In the genomic region with DNA sequence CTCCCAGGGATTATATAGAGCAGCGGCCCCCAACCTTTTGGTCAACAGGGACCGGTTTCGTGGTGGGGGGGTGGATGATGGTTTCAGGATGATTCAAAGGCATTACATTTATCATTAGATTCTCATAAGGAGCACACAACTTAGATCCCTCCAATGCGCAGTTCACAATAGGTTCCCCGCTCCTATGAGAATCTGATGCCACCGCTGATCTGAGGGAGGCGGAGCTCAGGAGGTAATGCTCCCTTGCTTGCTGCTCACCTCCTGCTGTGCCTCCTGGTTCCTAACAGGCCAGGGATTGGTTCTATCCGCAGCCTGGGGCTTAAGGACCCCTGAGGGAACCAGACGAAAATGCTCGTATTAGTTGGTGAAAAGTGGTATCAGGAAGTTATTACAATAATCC, we compare ENCODE assay signal across 8 cellular contexts. TPM values are rescaled to one million over a fixed set of nuclear protein-coding genes. Genes with fewer than 3 reads are reported as not detected.
DNase-seq lines count a peak whose midpoint lies in the region; ATAC-seq and TF ChIP-seq lines count a peak whose summit lies in the region.

No MANE protein-coding gene starts in this region.

- no peak overlapping the region for H3K4me3 Mint-ChIP-seq in CD8-positive, alpha-beta T cell
- H3K4me3 Mint-ChIP-seq in activated T-helper 2 cell treated with anti-CD3 and anti-CD28 coated beads, Interferon-gamma antibody, Interleukin-2, Interleukin-4, amounts not matched to agents 10 μg/mL and 5 μg/mL and 100 μg/mL, durations not matched to agents 14 hours and 24 hours and 36 hours (ENCODE audit: low read depth) = no peak overlapping the region

- TF ChIP-seq EP300 in Ishikawa (IDR thresholded peaks at IDR 0.05; ENCODE audit: borderline replicate concordance) = no peak

- POLR2A ChIA-PET in CD8-positive, alpha-beta T cell (lab: Charles Lee) = interaction anchor here (1.0 kb wide), 1 partner anchor 1926 kb away, joined by 4 read pairs; a partner anchor contains a TSS

- peak overlapping the region; percentile 74 for H3K4me3 ChIP-seq in CD8-positive, alpha-beta T cell (ENCODE audit: low read depth, low read length)
- H3K4me3 ChIP-seq in NT2/D1 (ENCODE audit: insufficient read length, low read depth) (peak overlapping the region; percentile 90), right cardiac atrium (ENCODE audit: low read length) (peak overlapping the region; percentile 73), skeletal muscle satellite cell (ENCODE audit: low read length) (peak overlapping the region; percentile 87)

- peaks cover 20% of the 10 kb centered on the region for H3K4me1 Mint-ChIP-seq in CD8-positive, alpha-beta T cell (ENCODE audit: low read depth)
- H3K4me1 Mint-ChIP-seq in activated T-helper 2 cell treated with anti-CD3 and anti-CD28 coated beads, Interferon-gamma antibody, Interleukin-2, Interleukin-4, amounts not matched to agents 10 μg/mL and 5 μg/mL and 100 μg/mL, durations not matched to agents 14 hours and 24 hours and 36 hours (ENCODE audit: low read depth) = peaks cover 20% of the 10 kb centered on the region

- peaks cover 35% of the 10 kb centered on the region for H3K36me3 Mint-ChIP-seq in CD8-positive, alpha-beta T cell
- peaks cover 51% of the 10 kb centered on the region for H3K36me3 Mint-ChIP-seq in activated T-helper 2 cell treated with anti-CD3 and anti-CD28 coated beads, Interferon-gamma antibody, Interleukin-2, Interleukin-4, amounts not matched to agents 10 μg/mL and 5 μg/mL and 100 μg/mL, durations not matched to agents 14 hours and 24 hours and 36 hours (ENCODE audit: low read depth)

- H3K9ac ChIP-seq in NT2/D1 (ENCODE audit: insufficient read length, low read depth) (peak overlapping the region; percentile 92), skeletal muscle satellite cell (ENCODE audit: low read depth, low read length) (peak overlapping the region; percentile 89)

- no peak overlapping the region for H3K27ac Mint-ChIP-seq in CD8-positive, alpha-beta T cell
- no peak overlapping the region for H3K27ac Mint-ChIP-seq in activated T-helper 2 cell treated with anti-CD3 and anti-CD28 coated beads, Interferon-gamma antibody, Interleukin-2, Interleukin-4, amounts not matched to agents 10 μg/mL and 5 μg/mL and 100 μg/mL, durations not matched to agents 14 hours and 24 hours and 36 hours

- H3K9me3 Mint-ChIP-seq in CD8-positive, alpha-beta T cell = peaks cover 5% of the 10 kb centered on the region
- H3K9me3 Mint-ChIP-seq in activated T-helper 2 cell treated with anti-CD3 and anti-CD28 coated beads, Interferon-gamma antibody, Interleukin-2, Interleukin-4, amounts not matched to agents 10 μg/mL and 5 μg/mL and 100 μg/mL, durations not matched to agents 14 hours and 24 hours and 36 hours = peaks cover 25% of the 10 kb centered on the region

- no peak overlapping the region for H3K27ac ChIP-seq in CD8-positive, alpha-beta T cell (ENCODE audit: low read depth, low read length)
- peak overlapping the region; percentile 47 for H3K27ac ChIP-seq in right cardiac atrium (ENCODE audit: low read length)

- H3K9me3 ChIP-seq in CD8-positive, alpha-beta T cell (ENCODE audit: low read length) = peaks cover 9% of the 10 kb centered on the region
- peaks cover 43% of the 10 kb centered on the region for H3K9me3 ChIP-seq in NT2/D1 (ENCODE audit: insufficient read depth, low read length)
- peaks cover 3% of the 10 kb centered on the region for H3K9me3 ChIP-seq in right cardiac atrium (ENCODE audit: control insufficient read depth, low read length)
- H3K9me3 ChIP-seq in skeletal muscle satellite cell (replicated peaks; ENCODE audit: low read length) = no peaks in the 10 kb centered on the region

- H3K4me2 ChIP-seq in skeletal muscle satellite cell (ENCODE audit: low read length) = peak overlapping the region; percentile 94

- H3K27me3 ChIP-seq in CD8-positive, alpha-beta T cell (ENCODE audit: insufficient read depth, low read length) = no peaks in the 10 kb centered on the region
- H3K27me3 ChIP-seq in NT2/D1 (ENCODE audit: insufficient read depth, insufficient read length) (no peaks in the 10 kb centered on the region), right cardiac atrium (ENCODE audit: control insufficient read depth, insufficient read depth) (no peaks in the 10 kb centered on the region), skeletal muscle satellite cell (ENCODE audit: control insufficient read depth, insufficient read depth, low read length) (no peaks in the 10 kb centered on the region)

- WGBS in right cardiac atrium = 7% methylated on average over 10 of the region's 10 CpGs

- no peak for TF ChIP-seq RAD21 in Ishikawa (IDR thresholded peaks at IDR 0.05; ENCODE audit: low read depth)

- CTCF ChIA-PET in CD8-positive, alpha-beta T cell (lab: Charles Lee) = interaction anchor here (1.1 kb wide), 1 partner anchor 27 kb away, joined by 5 read pairs; no protein-coding TSS in a partner anchor

- H3K27me3 Mint-ChIP-seq in CD8-positive, alpha-beta T cell (ENCODE audit: low read depth) = no peaks in the 10 kb centered on the region
- H3K27me3 Mint-ChIP-seq in activated T-helper 2 cell treated with anti-CD3 and anti-CD28 coated beads, Interferon-gamma antibody, Interleukin-2, Interleukin-4, amounts not matched to agents 10 μg/mL and 5 μg/mL and 100 μg/mL, durations not matched to agents 14 hours and 24 hours and 36 hours (ENCODE audit: low read depth) = no peaks in the 10 kb centered on the region

- H3K4me1 ChIP-seq in CD8-positive, alpha-beta T cell (ENCODE audit: insufficient read depth, low read length) = peaks cover 20% of the 10 kb centered on the region
- no peaks in the 10 kb centered on the region for H3K4me1 ChIP-seq in NT2/D1 (ENCODE audit: insufficient read depth, insufficient read length)
- no peaks in the 10 kb centered on the region for H3K4me1 ChIP-seq in right cardiac atrium (ENCODE audit: control insufficient read depth, insufficient read depth, low read length)
- peaks cover 28% of the 10 kb centered on the region for H3K4me1 ChIP-seq in skeletal muscle satellite cell (ENCODE audit: control insufficient read depth, insufficient read depth, low read length)

- intact Hi-C loops in CD8-positive, alpha-beta T cell (cut with DNase I, micrococcal nuclease) = loop anchor here (5.0 to 10.0 kb wide), 9 partner anchors 379 to 1939 kb away; a partner anchor contains a TSS
- intact Hi-C loops in activated T-helper 2 cell treated with anti-CD3 and anti-CD28 coated beads, Interferon-gamma antibody, Interleukin-2, Interleukin-4, amounts not matched to agents 10 μg/mL and 5 μg/mL and 100 μg/mL, durations not matched to agents 14 hours and 24 hours and 36 hours (cut with micrococcal nuclease) = loop anchor here (5.0 to 10.0 kb wide), 3 partner anchors 384 to 1204 kb away; a partner anchor contains a TSS
- intact Hi-C loops in right cardiac atrium (cut with DNase I) = no loop called here

- DNase-seq in CD8-positive, alpha-beta T cell = peak in 2 of 7 experiments; percentile 7 to 15
- DNase-seq in NT2/D1 (ENCODE audit: low read depth, low spot score) (peak; percentile 76), right cardiac atrium (peak in 2 of 3 donors; percentile 31 to 50)
- DNase-seq in activated T-helper 2 cell treated with anti-CD3 and anti-CD28 coated beads, Interferon-gamma antibody, Interleukin-2, Interleukin-4, amounts not matched to agents 10 μg/mL and 5 μg/mL and 100 μg/mL, durations not matched to agents 14 hours and 24 hours and 36 hours (ENCODE audit: low spot score) = peak; percentile 17

- H3K36me3 ChIP-seq in CD8-positive, alpha-beta T cell (ENCODE audit: insufficient read depth, low read length) = no peaks in the 10 kb centered on the region
- H3K36me3 ChIP-seq in NT2/D1 (ENCODE audit: insufficient read depth, insufficient read length, low read length) (peaks cover 44% of the 10 kb centered on the region), skeletal muscle satellite cell (ENCODE audit: insufficient read depth, low read length) (no peaks in the 10 kb centered on the region)

- ATAC-seq in CD8-positive, alpha-beta T cell = no peak
- no peak for ATAC-seq in right cardiac atrium
- no peak for ATAC-seq in HG02678 (IDR thresholded peaks at IDR 0.05; ENCODE audit: unreplicated experiment)
- no peak for ATAC-seq in GM21515 (IDR thresholded peaks at IDR 0.05; ENCODE audit: unreplicated experiment)

- no peak for TF ChIP-seq CTCF in CD8-positive, alpha-beta T cell (IDR thresholded peaks at IDR 0.05)

TF ChIP-seq in Ishikawa, 13 proteins besides CTCF, POLR2A, EP300 and RAD21:
- 0 out of 2 replicates have a peak, but pooled peaks have one; percentile 35 for TF ChIP-seq ZBTB7A (IDR thresholded peaks at IDR 0.05; ENCODE audit: low read depth)
- TF ChIP-seq TCF12 (IDR thresholded peaks at IDR 0.05; ENCODE audit: low read depth) = no peak

RNA-seq across cellular contexts. Expression of a gene that starts 1.3 kb away (rescaled TPM):
- total RNA-seq in CD8-positive, alpha-beta T cell = 10 to 100 TPM; 12.9 to 13.4 TPM
- total RNA-seq in activated T-helper 2 cell treated with anti-CD3 and anti-CD28 coated beads, Interferon-gamma antibody, Interleukin-2, Interleukin-4, amounts not matched to agents 10 μg/mL and 5 μg/mL and 100 μg/mL, durations not matched to agents 14 hours and 24 hours and 36 hours = 29.5 and 32.5 TPM in 2 replicates
- total RNA-seq in right cardiac atrium = 10 to 100 TPM; 19.1 to 37.8 (median 21.7) TPM
- 11.8 TPM for polyA plus RNA-seq in right cardiac atrium
- total RNA-seq in skeletal muscle satellite cell (2012; rRNA removed) = 17.5 and 19.3 TPM in 2 replicates

Comparison
In these comparisons a context has a peak if more than half of its experiments do, and no peak if none do; other contexts are left out.
1. intact Hi-C loops: an anchor here in CD8-positive, alpha-beta T cell (5.0 to 10.0 kb wide) and activated T-helper 2 cell treated with anti-CD3 and anti-CD28 coated beads, Interferon-gamma antibody, Interleukin-2, Interleukin-4, amounts not matched to agents 10 μg/mL and 5 μg/mL and 100 μg/mL, durations not matched to agents 14 hours and 24 hours and 36 hours (5.0 to 10.0 kb wide); none called in right cardiac atrium.